ENCODE assay signal across 20 cellular contexts in the genomic region with DNA sequence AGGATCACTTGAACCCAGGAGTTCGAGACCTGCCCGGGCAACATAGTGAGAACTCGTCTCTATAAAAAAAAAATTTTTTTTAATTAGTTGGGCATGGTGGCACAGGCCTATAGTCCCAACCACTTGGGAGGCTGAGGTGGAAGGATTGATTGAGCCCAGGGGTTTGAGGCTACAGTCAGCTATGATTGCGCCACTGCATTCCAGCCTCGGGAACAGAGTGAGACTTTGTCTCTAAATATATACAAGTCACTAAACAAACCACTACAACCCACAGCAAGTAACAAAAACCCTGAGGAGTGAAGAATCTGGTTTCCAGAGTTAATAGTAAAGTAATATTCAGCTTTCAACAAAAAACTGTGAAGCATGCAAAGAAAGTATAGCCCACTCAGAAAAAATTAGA.
"Had no signal": no experiment of that assay in that cellular context is flagged by ENCODE, and none has a peak within 500 bp of the region (broad histone marks: within the 10 kb centered on the region; RNA-seq: fewer than 3 reads in every experiment).

No MANE protein-coding gene starts in this region.

- H2AFZ ChIP-seq: parathyroid adenoma had no signal

- H3K9me3 Mint-ChIP-seq: central memory CD8-positive, alpha-beta T cell; T-helper 2 cell treated with Interferon-gamma antibody and Interleukin-4, amounts not matched to agents 5 μg/mL and 100 μg/mL, for 36 hours had no signal

- H3K4me3 ChIP-seq: esophagus squamous epithelium, left ventricle myocardium inferior had no signal

- ATAC-seq: activated T-cell treated with anti-CD3 and anti-CD28 coated beads, Interleukin-2, amount 50 U/mL, for 72 hours; natural killer cell; stimulated activated memory B cell treated with anti-CD40 and anti-IgM and Interleukin-4, amounts not matched to agents 10 μg/mL and 1 μg/mL and 100 μg/mL, for 72 hours had no signal

- H3K9me3 ChIP-seq: esophagus squamous epithelium, neutrophil had no signal

- FAIRE-seq: endothelial cell of umbilical vein had no signal

- H3K4me1 ChIP-seq: left ventricle myocardium inferior, parathyroid adenoma had no signal

- H3K27ac Mint-ChIP-seq: activated CD4-positive, alpha-beta T cell treated with anti-CD3 and anti-CD28 coated beads, Interleukin-2, amount 10 ng/mL, durations not matched to agents 7 days and 5 days; activated naive CD8-positive, alpha-beta T cell; activated T-cell treated with anti-CD3 and anti-CD28 coated beads, Interleukin-2, amount 50 U/mL, for 72 hours; brain; memory B cell; natural killer cell; stimulated activated memory B cell treated with anti-CD40 and anti-IgM and Interleukin-4, amounts not matched to agents 10 μg/mL and 1 μg/mL and 100 μg/mL, for 72 hours; T-helper 2 cell treated with Interferon-gamma antibody and Interleukin-4, amounts not matched to agents 5 μg/mL and 100 μg/mL, for 36 hours had no signal

- H3K79me2 ChIP-seq: parathyroid adenoma had no signal

- H3K27me3 ChIP-seq: esophagus squamous epithelium, neutrophil had no signal

- H3K36me3 ChIP-seq: left ventricle myocardium inferior had no signal

- H3K27ac ChIP-seq: esophagus squamous epithelium, left ventricle myocardium inferior, neutrophil, parathyroid adenoma had no signal

- H3K9ac ChIP-seq: parathyroid adenoma had no signal

- H3K36me3 Mint-ChIP-seq: natural killer cell had no signal

- DNase-seq: activated CD4-positive, alpha-beta T cell treated with anti-CD3 and anti-CD28 coated beads, Interleukin-2, amount 10 ng/mL, durations not matched to agents 7 days and 5 days; activated CD4-positive, CD25-positive, alpha-beta regulatory T cell; activated CD8-positive, alpha-beta memory T cell treated with anti-CD3 and anti-CD28 coated beads, Interleukin-2, amount 50 U/mL, for 48 hours; activated gamma-delta T cell; activated T-cell treated with anti-CD3 and anti-CD28 coated beads, Interleukin-2, amount 50 U/mL, for 72 hours; effector CD8-positive, alpha-beta T cell; esophagus squamous epithelium; islet precursor cell; left ventricle myocardium inferior; natural killer cell; stimulated activated CD4-positive, alpha-beta T cell treated with anti-CD3 and anti-CD28 coated beads, Interleukin-2, amount 100 ng/mL, for 48 hours had no signal
